1 cellular context compared by ENCODE assay signal in the genomic region with DNA sequence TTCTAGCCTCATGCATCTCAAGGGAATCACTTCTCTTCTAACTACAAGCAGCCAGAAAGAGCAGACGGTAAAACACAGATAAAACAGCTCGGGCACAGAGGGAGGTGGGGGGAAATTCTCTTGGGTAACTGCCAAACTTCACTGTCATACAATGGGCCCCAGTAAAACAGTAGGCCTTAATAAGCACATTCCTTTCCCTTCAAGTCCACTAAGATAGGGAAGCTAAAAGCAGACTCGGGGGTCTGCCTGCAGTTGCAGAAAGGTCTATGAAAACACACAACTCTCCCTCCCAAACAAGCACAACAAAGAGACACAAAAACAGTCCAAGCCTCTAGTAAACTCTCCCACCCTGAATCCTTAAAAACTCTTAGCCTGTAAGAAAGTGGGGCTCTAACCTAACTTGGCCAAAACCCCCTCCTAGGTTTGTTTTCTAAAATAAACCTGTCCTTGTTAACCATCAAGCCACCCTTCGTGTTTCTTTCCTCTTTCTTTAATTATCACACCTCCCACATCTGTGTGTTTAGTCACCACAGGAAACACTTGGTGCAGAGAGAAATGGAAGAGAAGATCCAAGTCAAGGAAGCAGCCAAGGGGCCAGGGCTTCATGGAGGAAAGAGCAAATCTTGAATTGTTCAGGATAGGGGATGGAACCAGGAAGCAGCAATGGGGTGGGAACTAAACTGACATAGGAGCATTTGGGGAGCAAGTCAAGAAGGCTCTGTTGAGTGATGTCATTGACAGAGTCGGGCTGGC.
TF ChIP-seq lines count a peak whose summit lies in the region.

No MANE protein-coding gene starts in this region.

TF ChIP-seq in HEK293, 187 proteins besides CTCF, POLR2A, EP300 and RAD21 (continued from another document):
- TF ChIP-seq, protein P1, sequence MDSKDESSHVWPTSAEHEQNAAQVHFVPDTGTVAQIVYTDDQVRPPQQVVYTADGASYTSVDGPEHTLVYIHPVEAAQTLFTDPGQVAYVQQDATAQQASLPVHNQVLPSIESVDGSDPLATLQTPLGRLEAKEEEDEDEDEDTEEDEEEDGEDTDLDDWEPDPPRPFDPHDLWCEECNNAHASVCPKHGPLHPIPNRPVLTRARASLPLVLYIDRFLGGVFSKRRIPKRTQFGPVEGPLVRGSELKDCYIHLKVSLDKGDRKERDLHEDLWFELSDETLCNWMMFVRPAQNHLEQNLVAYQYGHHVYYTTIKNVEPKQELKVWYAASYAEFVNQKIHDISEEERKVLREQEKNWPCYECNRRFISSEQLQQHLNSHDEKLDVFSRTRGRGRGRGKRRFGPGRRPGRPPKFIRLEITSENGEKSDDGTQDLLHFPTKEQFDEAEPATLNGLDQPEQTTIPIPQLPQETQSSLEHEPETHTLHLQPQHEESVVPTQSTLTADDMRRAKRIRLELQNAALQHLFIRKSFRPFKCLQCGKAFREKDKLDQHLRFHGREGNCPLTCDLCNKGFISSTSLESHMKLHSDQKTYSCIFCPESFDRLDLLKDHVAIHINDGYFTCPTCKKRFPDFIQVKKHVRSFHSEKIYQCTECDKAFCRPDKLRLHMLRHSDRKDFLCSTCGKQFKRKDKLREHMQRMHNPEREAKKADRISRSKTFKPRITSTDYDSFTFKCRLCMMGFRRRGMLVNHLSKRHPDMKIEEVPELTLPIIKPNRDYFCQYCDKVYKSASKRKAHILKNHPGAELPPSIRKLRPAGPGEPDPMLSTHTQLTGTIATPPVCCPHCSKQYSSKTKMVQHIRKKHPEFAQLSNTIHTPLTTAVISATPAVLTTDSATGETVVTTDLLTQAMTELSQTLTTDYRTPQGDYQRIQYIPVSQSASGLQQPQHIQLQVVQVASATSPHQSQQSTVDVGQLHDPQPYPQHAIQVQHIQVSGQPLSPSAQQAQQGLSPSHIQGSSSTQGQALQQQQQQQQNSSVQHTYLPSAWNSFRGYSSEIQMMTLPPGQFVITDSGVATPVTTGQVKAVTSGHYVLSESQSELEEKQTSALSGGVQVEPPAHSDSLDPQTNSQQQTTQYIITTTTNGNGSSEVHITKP (tag by site-specific recombination; IDR thresholded peaks at IDR 0.05): 0 out of 2 replicates have a peak, but pooled peaks have one; percentile 12
- TF ChIP-seq ZNF335 (tag by site-specific recombination; conservative IDR thresholded peaks at IDR 0.05): 0 out of 2 replicates have a peak, but pooled peaks have one; percentile 18
TF ChIP-seq in HEK293: peak in this region for 5; not testable (repeated sequence) for 182.
